ENCODE assay signal across 40 cellular contexts in the genomic region with DNA sequence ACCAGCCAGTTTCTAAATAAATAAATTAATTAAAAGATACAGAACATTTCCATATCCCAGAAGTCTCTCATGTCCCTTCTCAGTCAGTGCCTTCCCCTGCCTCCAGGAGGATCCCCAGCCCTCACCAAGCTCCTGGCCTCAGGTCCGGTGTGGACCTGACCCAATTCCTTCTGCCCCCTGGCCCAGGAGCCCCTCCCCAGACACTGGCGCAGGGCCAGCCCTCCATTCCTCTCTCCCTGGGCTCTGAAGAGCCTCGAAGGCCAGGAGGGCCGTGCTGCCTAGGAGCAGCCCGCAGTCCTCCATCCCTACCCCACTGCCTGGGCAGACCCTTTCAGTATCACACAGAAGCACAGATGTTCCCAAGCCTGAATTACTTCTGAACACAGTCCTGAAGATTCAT.
"Had no signal": no experiment of that assay in that cellular context is flagged by ENCODE, and none has a peak within 500 bp of the region (broad histone marks: within the 10 kb centered on the region; RNA-seq: fewer than 3 reads in every experiment).

No MANE protein-coding gene starts in this region.

- H3K36me3 ChIP-seq: adrenal gland, ascending aorta, brain microvascular endothelial cell, breast epithelium, cardiac muscle cell had no signal

- DNase-seq: activated effector memory CD4-positive, alpha-beta T cell treated with anti-CD3 and anti-CD28 coated beads, Interleukin-2, amount 50 U/mL, for 16 hours; activated effector memory CD4-positive, alpha-beta T cell treated with Interleukin-2 at 50 U/mL for 16 hours; activated gamma-delta T cell; activated gamma-delta T cell treated with Interleukin-2 at 50 U/mL for 16 hours; activated naive CD4-positive, alpha-beta T cell; activated naive CD4-positive, alpha-beta T cell treated with anti-CD3 and anti-CD28 coated beads for 36 hours; activated naive CD4-positive, alpha-beta T cell treated with anti-CD3 and anti-CD28 coated beads, Interleukin-2, amount 10 ng/mL, durations not matched to agents 7 days and 5 days; activated naive CD4-positive, alpha-beta T cell treated with anti-CD3 and anti-CD28 coated beads, Interleukin-2, amount 50 U/mL, for 16 hours; activated naive CD4-positive, alpha-beta T cell treated with Interleukin-2 at 50 U/mL for 16 hours; activated naive CD8-positive, alpha-beta T cell treated with anti-CD3 and anti-CD28 coated beads for 36 hours; activated naive CD8-positive, alpha-beta T cell treated with anti-CD3 and anti-CD28 coated beads, Interleukin-2, amount 10 ng/mL, durations not matched to agents 7 days and 5 days; activated naive CD8-positive, alpha-beta T cell treated with anti-CD3 and anti-CD28 coated beads, Interleukin-2, amount 50 U/mL, for 24 hours; activated T-cell treated with anti-CD3 and anti-CD28 coated beads for 4 hours; activated T-cell treated with anti-CD3 and anti-CD28 coated beads, Interleukin-2, amount 50 U/mL, for 1 hour; activated T-cell treated with anti-CD3 and anti-CD28 coated beads, Interleukin-2, amount 50 U/mL, for 24 hours; activated T-cell treated with anti-CD3 and anti-CD28 coated beads, Interleukin-2, amount 50 U/mL, for 4 hours; activated T-cell treated with anti-CD3 and anti-CD28 coated beads, Interleukin-2, amount 50 U/mL, for 48 hours; activated T-cell treated with anti-CD3 and anti-CD28 coated beads, Interleukin-2, amount 50 U/mL, for 72 hours; adrenal gland; amniotic stem cell; amygdala; anterior cingulate cortex; aorta; body of pancreas; brain microvascular endothelial cell; caudate nucleus; central memory CD4-positive, alpha-beta T cell; cerebellar nuclear complex had no signal

- H3K27me3 ChIP-seq: adrenal gland, ascending aorta, body of pancreas, brain microvascular endothelial cell, cardiac muscle cell had no signal

- ATAC-seq: activated naive CD4-positive, alpha-beta T cell treated with anti-CD3 and anti-CD28 coated beads, Interleukin-2, amount 50 U/mL, for 72 hours; activated naive CD8-positive, alpha-beta T cell treated with anti-CD3 and anti-CD28 coated beads, Interleukin-2, amount 50 U/mL, for 24 hours; activated T-cell treated with anti-CD3 and anti-CD28 coated beads, Interleukin-2, amount 50 U/mL, for 4 hours; activated T-cell treated with anti-CD3 and anti-CD28 coated beads, Interleukin-2, amount 50 U/mL, for 72 hours; activated T-helper 17 cell treated with anti-CD3 and anti-CD28 coated beads, Interleukin-2, amount 50 U/mL, for 72 hours; body of pancreas had no signal

- FAIRE-seq: astrocyte had no signal

- H3K27ac Mint-ChIP-seq: activated naive CD4-positive, alpha-beta T cell treated with anti-CD3 and anti-CD28 coated beads for 36 hours; activated naive CD4-positive, alpha-beta T cell treated with anti-CD3 and anti-CD28 coated beads, Interleukin-2, amount 10 ng/mL, durations not matched to agents 7 days and 5 days; activated naive CD4-positive, alpha-beta T cell treated with anti-CD3 and anti-CD28 coated beads, Interleukin-2, amount 50 U/mL, for 24 hours; activated naive CD8-positive, alpha-beta T cell; activated naive CD8-positive, alpha-beta T cell treated with anti-CD3 and anti-CD28 coated beads for 36 hours; activated naive CD8-positive, alpha-beta T cell treated with anti-CD3 and anti-CD28 coated beads, Interleukin-2, amount 10 ng/mL, durations not matched to agents 7 days and 5 days; activated naive CD8-positive, alpha-beta T cell treated with anti-CD3 and anti-CD28 coated beads, Interleukin-2, amount 50 U/mL, for 24 hours; activated T-cell treated with anti-CD3 and anti-CD28 coated beads, Interleukin-2, amount 50 U/mL, for 24 hours; activated T-cell treated with anti-CD3 and anti-CD28 coated beads, Interleukin-2, amount 50 U/mL, for 72 hours; activated T-helper 1 cell treated with anti-CD3 and anti-CD28 coated beads, Interleukin-12 subunit alpha, Interleukin-12 subunit beta, Interleukin-2, Interleukin-4 antibody, amounts not matched to agents 30 ng/mL and 10 ng/mL and 1 ng/mL, durations not matched to agents 14 hours and 24 hours and 36 hours; activated T-helper 17 cell treated with anti-CD3 and anti-CD28 coated beads, Interleukin-2, amount 50 U/mL, for 72 hours; activated T-helper 2 cell treated with anti-CD3 and anti-CD28 coated beads, Interferon-gamma antibody, Interleukin-2, Interleukin-4, amounts not matched to agents 10 μg/mL and 5 μg/mL and 100 μg/mL, durations not matched to agents 14 hours and 24 hours and 36 hours; brain had no signal

- H3K4me3 Mint-ChIP-seq: activated naive CD4-positive, alpha-beta T cell treated with anti-CD3 and anti-CD28 coated beads for 36 hours; activated naive CD4-positive, alpha-beta T cell treated with anti-CD3 and anti-CD28 coated beads, Interleukin-2, amount 10 ng/mL, durations not matched to agents 7 days and 5 days; activated naive CD4-positive, alpha-beta T cell treated with anti-CD3 and anti-CD28 coated beads, Interleukin-2, amount 50 U/mL, for 24 hours; activated naive CD8-positive, alpha-beta T cell; activated naive CD8-positive, alpha-beta T cell treated with anti-CD3 and anti-CD28 coated beads for 36 hours; activated naive CD8-positive, alpha-beta T cell treated with anti-CD3 and anti-CD28 coated beads, Interleukin-2, amount 10 ng/mL, durations not matched to agents 7 days and 5 days; activated naive CD8-positive, alpha-beta T cell treated with anti-CD3 and anti-CD28 coated beads, Interleukin-2, amount 50 U/mL, for 24 hours; activated T-cell treated with anti-CD3 and anti-CD28 coated beads, Interleukin-2, amount 50 U/mL, for 24 hours; activated T-cell treated with anti-CD3 and anti-CD28 coated beads, Interleukin-2, amount 50 U/mL, for 4 hours; activated T-cell treated with anti-CD3 and anti-CD28 coated beads, Interleukin-2, amount 50 U/mL, for 72 hours; activated T-helper 1 cell treated with anti-CD3 and anti-CD28 coated beads, Interleukin-12 subunit alpha, Interleukin-12 subunit beta, Interleukin-2, Interleukin-4 antibody, amounts not matched to agents 30 ng/mL and 10 ng/mL and 1 ng/mL, durations not matched to agents 14 hours and 24 hours and 36 hours; activated T-helper 17 cell treated with anti-CD3 and anti-CD28 coated beads, Interleukin-2, amount 50 U/mL, for 72 hours; brain; central memory CD8-positive, alpha-beta T cell had no signal

- H3K4me1 Mint-ChIP-seq: activated naive CD4-positive, alpha-beta T cell treated with anti-CD3 and anti-CD28 coated beads, Interleukin-2, amount 10 ng/mL, durations not matched to agents 7 days and 5 days; activated naive CD4-positive, alpha-beta T cell treated with anti-CD3 and anti-CD28 coated beads, Interleukin-2, amount 50 U/mL, for 24 hours; activated naive CD8-positive, alpha-beta T cell treated with anti-CD3 and anti-CD28 coated beads for 36 hours; activated naive CD8-positive, alpha-beta T cell treated with anti-CD3 and anti-CD28 coated beads, Interleukin-2, amount 50 U/mL, for 24 hours; activated T-helper 17 cell treated with anti-CD3 and anti-CD28 coated beads, Interleukin-2, amount 50 U/mL, for 72 hours; brain; central memory CD8-positive, alpha-beta T cell had no signal

- H3K4me3 ChIP-seq: adrenal gland, ascending aorta, body of pancreas, breast epithelium, cardiac muscle cell had no signal

- H3K9me3 Mint-ChIP-seq: activated naive CD4-positive, alpha-beta T cell treated with anti-CD3 and anti-CD28 coated beads for 36 hours; activated naive CD4-positive, alpha-beta T cell treated with anti-CD3 and anti-CD28 coated beads, Interleukin-2, amount 10 ng/mL, durations not matched to agents 7 days and 5 days; activated naive CD4-positive, alpha-beta T cell treated with anti-CD3 and anti-CD28 coated beads, Interleukin-2, amount 50 U/mL, for 24 hours; activated naive CD4-positive, alpha-beta T cell treated with anti-CD3 and anti-CD28 coated beads, Interleukin-2, amount 50 U/mL, for 72 hours; activated naive CD8-positive, alpha-beta T cell treated with anti-CD3 and anti-CD28 coated beads for 36 hours; activated naive CD8-positive, alpha-beta T cell treated with anti-CD3 and anti-CD28 coated beads, Interleukin-2, amount 50 U/mL, for 24 hours; activated T-cell treated with anti-CD3 and anti-CD28 coated beads, Interleukin-2, amount 50 U/mL, for 24 hours; activated T-cell treated with anti-CD3 and anti-CD28 coated beads, Interleukin-2, amount 50 U/mL, for 4 hours; activated T-cell treated with anti-CD3 and anti-CD28 coated beads, Interleukin-2, amount 50 U/mL, for 72 hours; activated T-helper 1 cell treated with anti-CD3 and anti-CD28 coated beads, Interleukin-12 subunit alpha, Interleukin-12 subunit beta, Interleukin-2, Interleukin-4 antibody, amounts not matched to agents 30 ng/mL and 10 ng/mL and 1 ng/mL, durations not matched to agents 14 hours and 24 hours and 36 hours; activated T-helper 17 cell treated with anti-CD3 and anti-CD28 coated beads, Interleukin-2, amount 50 U/mL, for 72 hours; activated T-helper 2 cell treated with anti-CD3 and anti-CD28 coated beads, Interferon-gamma antibody, Interleukin-2, Interleukin-4, amounts not matched to agents 10 μg/mL and 5 μg/mL and 100 μg/mL, durations not matched to agents 14 hours and 24 hours and 36 hours; central memory CD8-positive, alpha-beta T cell had no signal

- H3K27ac ChIP-seq: adrenal gland, ascending aorta, body of pancreas, brain microvascular endothelial cell, breast epithelium, cardiac muscle cell had no signal

- H3K9me3 ChIP-seq: adrenal gland, ascending aorta, body of pancreas, breast epithelium had no signal

- H3K4me1 ChIP-seq: adrenal gland, ascending aorta, body of pancreas, breast epithelium had no signal

- H3K36me3 Mint-ChIP-seq: activated naive CD4-positive, alpha-beta T cell treated with anti-CD3 and anti-CD28 coated beads, Interleukin-2, amount 10 ng/mL, durations not matched to agents 7 days and 5 days; activated naive CD4-positive, alpha-beta T cell treated with anti-CD3 and anti-CD28 coated beads, Interleukin-2, amount 50 U/mL, for 24 hours; activated naive CD4-positive, alpha-beta T cell treated with anti-CD3 and anti-CD28 coated beads, Interleukin-2, amount 50 U/mL, for 72 hours; activated naive CD8-positive, alpha-beta T cell; activated naive CD8-positive, alpha-beta T cell treated with anti-CD3 and anti-CD28 coated beads for 36 hours; brain had no signal
